Comparison of ENCODE assay signal across 31 cellular contexts in the genomic region with DNA sequence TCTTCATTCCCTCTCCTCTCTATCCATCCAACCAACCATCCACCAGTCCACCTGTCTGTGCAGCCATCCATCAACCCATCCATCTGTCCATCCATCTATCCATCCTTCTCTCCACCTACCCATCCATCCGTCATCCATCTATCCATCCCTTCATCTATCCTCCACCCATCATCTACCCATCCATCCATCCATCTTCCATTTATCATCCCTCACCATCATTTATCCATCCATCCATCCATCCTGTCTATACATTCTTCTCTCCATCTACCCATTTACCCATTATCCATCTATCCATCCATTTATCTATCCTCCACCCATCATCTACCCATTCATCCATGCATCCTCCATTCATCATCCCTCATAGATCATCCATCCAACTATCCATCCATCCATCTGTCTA.
"Had no signal": no experiment of that assay in that cellular context is flagged by ENCODE, and none has a peak within 500 bp of the region (broad histone marks: within the 10 kb centered on the region; RNA-seq: fewer than 3 reads in every experiment).

No MANE protein-coding gene starts in this region.

- H3K9me3 ChIP-seq: adrenal gland, body of pancreas, esophagus squamous epithelium, gastroesophageal sphincter, heart right ventricle had no signal

- FAIRE-seq: colon had no signal

- DNase-seq: activated B cell treated with CpG ODN at 0.5 μM for 24 hours; activated CD4-positive, alpha-beta T cell treated with anti-CD3 and anti-CD28 coated beads for 48 hours; activated CD4-positive, alpha-beta T cell treated with anti-CD3 and anti-CD28 coated beads, Interleukin-2, amount 50 U/mL, for 1 hour; activated CD4-positive, alpha-beta T cell treated with anti-CD3 and anti-CD28 coated beads, Interleukin-2, amount 50 U/mL, for 48 hours; activated CD8-positive, alpha-beta memory T cell treated with anti-CD3 and anti-CD28 coated beads for 24 hours; activated CD8-positive, alpha-beta T cell treated with anti-CD3 and anti-CD28 coated beads for 36 hours; activated effector memory CD4-positive, alpha-beta T cell treated with anti-CD3 and anti-CD28 coated beads, Interleukin-2, amount 50 U/mL, for 16 hours; activated naive CD4-positive, alpha-beta T cell treated with anti-CD3 and anti-CD28 coated beads for 36 hours; activated naive CD8-positive, alpha-beta T cell treated with anti-CD3 and anti-CD28 coated beads for 36 hours; activated naive CD8-positive, alpha-beta T cell treated with anti-CD3 and anti-CD28 coated beads, Interleukin-2, amount 50 U/mL, for 24 hours; activated T-cell treated with anti-CD3 and anti-CD28 coated beads, Interleukin-2, amount 50 U/mL, for 4 hours; adrenal gland; amygdala; aorta; body of pancreas; caudate nucleus; cortex of kidney; dermis blood vessel endothelial cell; effector CD4-positive, alpha-beta T cell; effector memory CD8-positive, alpha-beta T cell; esophagus squamous epithelium; foreskin melanocyte; heart right ventricle; T1000; WERI-Rb-1 had no signal

- H2AFZ ChIP-seq: hepatocyte had no signal

- H3K4me3 ChIP-seq: adrenal gland, body of pancreas, esophagus squamous epithelium, gastroesophageal sphincter, heart right ventricle, hepatocyte had no signal

- H3K4me1 ChIP-seq: gastroesophageal sphincter had no signal

- H3K4me2 ChIP-seq: hepatocyte had no signal

- ATAC-seq: activated CD4-positive, CD25-positive, alpha-beta regulatory T cell treated with anti-CD3 and anti-CD28 coated beads, Interleukin-2, amount 50 U/mL, for 24 hours; activated CD8-positive, alpha-beta T cell treated with anti-CD3 and anti-CD28 coated beads for 36 hours; activated naive CD8-positive, alpha-beta T cell treated with anti-CD3 and anti-CD28 coated beads, Interleukin-2, amount 50 U/mL, for 24 hours; activated T-helper 17 cell treated with anti-CD3 and anti-CD28 coated beads, Interleukin-2, amount 50 U/mL, for 72 hours; body of pancreas; effector memory CD8-positive, alpha-beta T cell; gastroesophageal sphincter; heart right ventricle had no signal

- H3K27ac ChIP-seq: adrenal gland, body of pancreas, epithelial cell of prostate, esophagus squamous epithelium, gastroesophageal sphincter, heart right ventricle, hepatocyte, WERI-Rb-1 had no signal

- H3K79me2 ChIP-seq: hepatocyte had no signal

- H3K27me3 ChIP-seq: adrenal gland, body of pancreas, esophagus squamous epithelium, gastroesophageal sphincter, heart right ventricle, hepatocyte had no signal
